1 cellular context compared by ENCODE assay signal in the genomic region with DNA sequence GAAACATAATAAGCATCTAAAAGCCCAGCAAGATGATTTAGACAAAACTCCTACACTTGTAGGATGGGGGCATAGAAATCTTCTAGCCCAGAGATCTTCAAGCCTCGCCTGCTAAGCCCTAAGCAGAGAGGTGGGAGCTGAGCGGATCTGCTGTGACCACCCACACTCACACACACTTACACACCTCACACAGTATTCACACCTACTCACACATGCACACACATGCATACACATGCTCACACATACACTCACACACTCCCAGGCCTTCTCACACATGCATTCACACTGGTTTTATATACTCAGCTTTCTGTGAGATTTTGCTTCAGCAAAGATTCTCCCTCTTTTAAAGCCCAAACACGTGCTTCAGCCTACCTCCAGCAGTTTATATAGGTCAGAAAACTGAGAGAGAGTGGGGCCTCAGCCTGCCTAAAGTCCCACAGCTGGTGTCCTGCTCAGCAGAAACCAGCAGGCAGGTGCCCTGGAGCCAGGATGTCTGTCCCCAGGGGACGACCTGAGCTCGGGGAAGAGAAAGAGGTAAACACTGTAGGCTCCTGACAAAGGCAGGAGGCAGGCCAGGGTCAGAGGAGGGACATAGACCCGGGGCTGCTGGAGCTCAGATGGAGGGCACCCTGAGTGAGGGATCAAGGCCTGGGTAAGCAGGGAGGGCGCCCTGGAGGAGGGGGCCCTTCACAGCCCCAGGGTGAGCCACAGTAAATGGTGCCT.
TF ChIP-seq lines count a peak whose summit lies in the region.

No MANE protein-coding gene starts in this region.

TF ChIP-seq in GM23338, 12 proteins besides CTCF, POLR2A, EP300 and RAD21 (continued from another document):
- TF ChIP-seq, protein P1, sequence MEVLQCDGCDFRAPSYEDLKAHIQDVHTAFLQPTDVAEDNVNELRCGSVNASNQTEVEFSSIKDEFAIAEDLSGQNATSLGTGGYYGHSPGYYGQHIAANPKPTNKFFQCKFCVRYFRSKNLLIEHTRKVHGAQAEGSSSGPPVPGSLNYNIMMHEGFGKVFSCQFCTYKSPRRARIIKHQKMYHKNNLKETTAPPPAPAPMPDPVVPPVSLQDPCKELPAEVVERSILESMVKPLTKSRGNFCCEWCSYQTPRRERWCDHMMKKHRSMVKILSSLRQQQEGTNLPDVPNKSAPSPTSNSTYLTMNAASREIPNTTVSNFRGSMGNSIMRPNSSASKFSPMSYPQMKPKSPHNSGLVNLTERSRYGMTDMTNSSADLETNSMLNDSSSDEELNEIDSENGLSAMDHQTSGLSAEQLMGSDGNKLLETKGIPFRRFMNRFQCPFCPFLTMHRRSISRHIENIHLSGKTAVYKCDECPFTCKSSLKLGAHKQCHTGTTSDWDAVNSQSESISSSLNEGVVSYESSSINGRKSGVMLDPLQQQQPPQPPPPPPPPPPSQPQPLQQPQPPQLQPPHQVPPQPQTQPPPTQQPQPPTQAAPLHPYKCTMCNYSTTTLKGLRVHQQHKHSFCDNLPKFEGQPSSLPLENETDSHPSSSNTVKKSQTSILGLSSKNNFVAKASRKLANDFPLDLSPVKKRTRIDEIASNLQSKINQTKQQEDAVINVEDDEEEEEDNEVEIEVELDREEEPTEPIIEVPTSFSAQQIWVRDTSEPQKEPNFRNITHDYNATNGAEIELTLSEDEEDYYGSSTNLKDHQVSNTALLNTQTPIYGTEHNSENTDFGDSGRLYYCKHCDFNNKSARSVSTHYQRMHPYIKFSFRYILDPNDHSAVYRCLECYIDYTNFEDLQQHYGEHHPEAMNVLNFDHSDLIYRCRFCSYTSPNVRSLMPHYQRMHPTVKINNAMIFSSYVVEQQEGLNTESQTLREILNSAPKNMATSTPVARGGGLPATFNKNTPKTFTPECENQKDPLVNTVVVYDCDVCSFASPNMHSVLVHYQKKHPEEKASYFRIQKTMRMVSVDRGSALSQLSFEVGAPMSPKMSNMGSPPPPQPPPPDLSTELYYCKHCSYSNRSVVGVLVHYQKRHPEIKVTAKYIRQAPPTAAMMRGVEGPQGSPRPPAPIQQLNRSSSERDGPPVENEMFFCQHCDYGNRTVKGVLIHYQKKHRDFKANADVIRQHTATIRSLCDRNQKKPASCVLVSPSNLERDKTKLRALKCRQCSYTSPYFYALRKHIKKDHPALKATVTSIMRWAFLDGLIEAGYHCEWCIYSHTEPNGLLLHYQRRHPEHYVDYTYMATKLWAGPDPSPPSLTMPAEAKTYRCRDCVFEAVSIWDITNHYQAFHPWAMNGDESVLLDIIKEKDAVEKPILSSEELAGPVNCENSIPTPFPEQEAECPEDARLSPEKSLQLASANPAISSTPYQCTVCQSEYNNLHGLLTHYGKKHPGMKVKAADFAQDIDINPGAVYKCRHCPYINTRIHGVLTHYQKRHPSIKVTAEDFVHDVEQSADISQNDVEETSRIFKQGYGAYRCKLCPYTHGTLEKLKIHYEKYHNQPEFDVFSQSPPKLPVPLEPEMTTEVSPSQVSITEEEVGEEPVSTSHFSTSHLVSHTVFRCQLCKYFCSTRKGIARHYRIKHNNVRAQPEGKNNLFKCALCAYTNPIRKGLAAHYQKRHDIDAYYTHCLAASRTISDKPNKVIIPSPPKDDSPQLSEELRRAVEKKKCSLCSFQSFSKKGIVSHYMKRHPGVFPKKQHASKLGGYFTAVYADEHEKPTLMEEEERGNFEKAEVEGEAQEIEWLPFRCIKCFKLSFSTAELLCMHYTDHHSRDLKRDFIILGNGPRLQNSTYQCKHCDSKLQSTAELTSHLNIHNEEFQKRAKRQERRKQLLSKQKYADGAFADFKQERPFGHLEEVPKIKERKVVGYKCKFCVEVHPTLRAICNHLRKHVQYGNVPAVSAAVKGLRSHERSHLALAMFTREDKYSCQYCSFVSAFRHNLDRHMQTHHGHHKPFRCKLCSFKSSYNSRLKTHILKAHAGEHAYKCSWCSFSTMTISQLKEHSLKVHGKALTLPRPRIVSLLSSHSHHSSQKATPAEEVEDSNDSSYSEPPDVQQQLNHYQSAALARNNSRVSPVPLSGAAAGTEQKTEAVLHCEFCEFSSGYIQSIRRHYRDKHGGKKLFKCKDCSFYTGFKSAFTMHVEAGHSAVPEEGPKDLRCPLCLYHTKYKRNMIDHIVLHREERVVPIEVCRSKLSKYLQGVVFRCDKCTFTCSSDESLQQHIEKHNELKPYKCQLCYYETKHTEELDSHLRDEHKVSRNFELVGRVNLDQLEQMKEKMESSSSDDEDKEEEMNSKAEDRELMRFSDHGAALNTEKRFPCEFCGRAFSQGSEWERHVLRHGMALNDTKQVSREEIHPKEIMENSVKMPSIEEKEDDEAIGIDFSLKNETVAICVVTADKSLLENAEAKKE (CRISPR knock-in tag; IDR thresholded peaks at IDR 0.05) = no peak
- no peak for TF ChIP-seq ZNF331 (CRISPR knock-in tag; IDR thresholded peaks at IDR 0.05; ENCODE audit: low read depth)
- TF ChIP-seq, protein P2, sequence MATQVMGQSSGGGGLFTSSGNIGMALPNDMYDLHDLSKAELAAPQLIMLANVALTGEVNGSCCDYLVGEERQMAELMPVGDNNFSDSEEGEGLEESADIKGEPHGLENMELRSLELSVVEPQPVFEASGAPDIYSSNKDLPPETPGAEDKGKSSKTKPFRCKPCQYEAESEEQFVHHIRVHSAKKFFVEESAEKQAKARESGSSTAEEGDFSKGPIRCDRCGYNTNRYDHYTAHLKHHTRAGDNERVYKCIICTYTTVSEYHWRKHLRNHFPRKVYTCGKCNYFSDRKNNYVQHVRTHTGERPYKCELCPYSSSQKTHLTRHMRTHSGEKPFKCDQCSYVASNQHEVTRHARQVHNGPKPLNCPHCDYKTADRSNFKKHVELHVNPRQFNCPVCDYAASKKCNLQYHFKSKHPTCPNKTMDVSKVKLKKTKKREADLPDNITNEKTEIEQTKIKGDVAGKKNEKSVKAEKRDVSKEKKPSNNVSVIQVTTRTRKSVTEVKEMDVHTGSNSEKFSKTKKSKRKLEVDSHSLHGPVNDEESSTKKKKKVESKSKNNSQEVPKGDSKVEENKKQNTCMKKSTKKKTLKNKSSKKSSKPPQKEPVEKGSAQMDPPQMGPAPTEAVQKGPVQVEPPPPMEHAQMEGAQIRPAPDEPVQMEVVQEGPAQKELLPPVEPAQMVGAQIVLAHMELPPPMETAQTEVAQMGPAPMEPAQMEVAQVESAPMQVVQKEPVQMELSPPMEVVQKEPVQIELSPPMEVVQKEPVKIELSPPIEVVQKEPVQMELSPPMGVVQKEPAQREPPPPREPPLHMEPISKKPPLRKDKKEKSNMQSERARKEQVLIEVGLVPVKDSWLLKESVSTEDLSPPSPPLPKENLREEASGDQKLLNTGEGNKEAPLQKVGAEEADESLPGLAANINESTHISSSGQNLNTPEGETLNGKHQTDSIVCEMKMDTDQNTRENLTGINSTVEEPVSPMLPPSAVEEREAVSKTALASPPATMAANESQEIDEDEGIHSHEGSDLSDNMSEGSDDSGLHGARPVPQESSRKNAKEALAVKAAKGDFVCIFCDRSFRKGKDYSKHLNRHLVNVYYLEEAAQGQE (IDR thresholded peaks at IDR 0.05; ENCODE audit: unreplicated experiment) = no peak
- TF ChIP-seq ZNF114 (CRISPR knock-in tag; IDR thresholded peaks at IDR 0.05) = no peak
